ENCODE assay signal across 8 cellular contexts in the genomic region with DNA sequence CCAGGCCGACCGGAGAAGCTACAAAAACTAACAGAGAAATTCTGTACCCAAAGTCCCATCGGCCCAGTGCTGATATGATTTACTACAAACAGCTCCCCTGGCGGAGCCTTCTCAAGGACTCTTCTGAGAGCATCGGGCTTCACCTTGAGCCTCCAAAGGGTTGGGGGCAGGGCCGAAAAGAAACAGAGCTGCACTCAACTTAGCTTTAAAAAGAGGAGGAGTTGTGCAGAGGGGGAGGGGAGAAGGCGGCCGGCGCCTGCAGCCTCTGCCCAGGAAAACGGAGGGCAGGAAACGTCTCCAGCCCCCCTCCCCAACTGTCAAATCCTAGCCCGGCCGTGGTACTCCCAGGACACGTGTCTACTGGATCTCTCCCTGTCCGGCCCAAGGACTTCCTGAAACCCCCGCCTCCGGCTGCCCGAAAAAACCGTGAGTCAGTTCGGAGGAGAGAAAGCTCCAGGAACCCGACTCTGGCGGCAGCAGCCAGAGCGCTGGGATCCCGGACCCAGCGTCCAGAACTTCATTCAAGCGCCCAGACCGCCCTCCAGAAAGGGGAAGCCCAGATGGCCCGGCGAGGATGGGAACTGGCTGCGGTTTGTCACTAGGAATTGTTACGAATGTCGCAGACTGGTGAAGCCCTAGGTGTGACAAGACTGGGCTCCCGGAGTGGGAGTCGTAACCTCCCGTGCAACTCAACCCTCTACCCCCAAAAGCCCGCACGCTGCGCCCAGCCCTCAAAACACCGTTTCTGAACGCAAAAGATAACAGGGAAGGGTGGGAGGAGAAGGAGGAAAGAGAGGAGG. TPM values are rescaled to one million over a fixed set of nuclear protein-coding genes. Genes with fewer than 3 reads are reported as not detected.
DNase-seq lines count a peak whose midpoint lies in the region; ATAC-seq and TF ChIP-seq lines count a peak whose summit lies in the region.

No MANE protein-coding gene starts in this region.

- H3K36me3 ChIP-seq in BLaER1, result no peaks in the 10 kb centered on the region
- H3K36me3 ChIP-seq in Loucy (ENCODE audit: insufficient read depth, low read length), result no peaks in the 10 kb centered on the region

- H3K27me3 Mint-ChIP-seq in activated CD8-positive, alpha-beta T cell treated with anti-CD3 and anti-CD28 coated beads, Interleukin-2, amount 10 ng/mL, durations not matched to agents 7 days and 5 days (ENCODE audit: low read depth), result peaks cover 42% of the 10 kb centered on the region
- H3K27me3 Mint-ChIP-seq in nephron progenitor cell (ENCODE audit: low read depth, poor library complexity), result no peaks in the 10 kb centered on the region

- no peaks in the 10 kb centered on the region for H3K9me2 ChIP-seq in Loucy (replicated peaks; ENCODE audit: low read depth, low read length)

- peak overlapping the region; percentile 96 for H3K4me2 ChIP-seq in BLaER1
- H3K4me2 ChIP-seq in Loucy (ENCODE audit: low read depth, low read length, poor library complexity, severe bottlenecking), result peak overlapping the region; percentile 89

- TF ChIP-seq CTCF in Loucy (conservative IDR thresholded peaks at IDR 0.05; ENCODE audit: low read length), result peak; percentile 53
- TF ChIP-seq CTCF in foreskin keratinocyte (conservative IDR thresholded peaks at IDR 0.05), result peak; percentile 56
- no peak for TF ChIP-seq CTCF in nephron progenitor cell (IDR thresholded peaks at IDR 0.05)

- peaks cover 18% of the 10 kb centered on the region for H3K4me1 ChIP-seq in BLaER1
- H3K4me1 ChIP-seq in Loucy (ENCODE audit: insufficient read depth, low read length, poor library complexity, severe bottlenecking), result no peaks in the 10 kb centered on the region
- H3K4me1 ChIP-seq in foreskin keratinocyte, result peaks cover 6% of the 10 kb centered on the region

- H3F3A ChIP-seq in Loucy (ENCODE audit: low read depth), result no peaks in the 10 kb centered on the region

- no peaks in the 10 kb centered on the region for H3K79me2 ChIP-seq in Loucy (ENCODE audit: insufficient read depth, low read length)

- H4K20me1 ChIP-seq in BLaER1 (no peaks in the 10 kb centered on the region), Loucy (ENCODE audit: insufficient read depth, low read length, poor library complexity, severe bottlenecking) (no peaks in the 10 kb centered on the region)

- H3K9me3 Mint-ChIP-seq in activated CD8-positive, alpha-beta T cell treated with anti-CD3 and anti-CD28 coated beads, Interleukin-2, amount 10 ng/mL, durations not matched to agents 7 days and 5 days (ENCODE audit: insufficient read depth), result no peaks in the 10 kb centered on the region
- H3K9me3 Mint-ChIP-seq in nephron progenitor cell, result no peaks in the 10 kb centered on the region

- peak overlapping the region; percentile 25 for H3K4me3 Mint-ChIP-seq in activated CD8-positive, alpha-beta T cell treated with anti-CD3 and anti-CD28 coated beads, Interleukin-2, amount 10 ng/mL, durations not matched to agents 7 days and 5 days
- H3K4me3 Mint-ChIP-seq in nephron progenitor cell, result peak overlapping the region; percentile 89

- H2AFZ ChIP-seq in Loucy (ENCODE audit: low read length), result peak overlapping the region; percentile 94

- H3K4me1 Mint-ChIP-seq in activated CD8-positive, alpha-beta T cell treated with anti-CD3 and anti-CD28 coated beads, Interleukin-2, amount 10 ng/mL, durations not matched to agents 7 days and 5 days (ENCODE audit: low read depth), result peaks cover 10% of the 10 kb centered on the region
- H3K4me1 Mint-ChIP-seq in nephron progenitor cell, result peaks cover 51% of the 10 kb centered on the region

- H3K36me3 Mint-ChIP-seq in activated CD8-positive, alpha-beta T cell treated with anti-CD3 and anti-CD28 coated beads, Interleukin-2, amount 10 ng/mL, durations not matched to agents 7 days and 5 days (ENCODE audit: low read depth), result no peaks in the 10 kb centered on the region
- no peaks in the 10 kb centered on the region for H3K36me3 Mint-ChIP-seq in nephron progenitor cell (ENCODE audit: low read depth)

- CTCF ChIA-PET in activated CD8-positive, alpha-beta T cell treated with anti-CD3 and anti-CD28 coated beads, Interleukin-2, amount 10 ng/mL, durations not matched to agents 7 days and 5 days (lab: Charles Lee), result no interaction called here

- H3K9me3 ChIP-seq in BLaER1, result no peaks in the 10 kb centered on the region
- no peaks in the 10 kb centered on the region for H3K9me3 ChIP-seq in Loucy (ENCODE audit: insufficient read depth, low read depth, low read length)

- POLR2A ChIA-PET in activated CD8-positive, alpha-beta T cell treated with anti-CD3 and anti-CD28 coated beads, Interleukin-2, amount 10 ng/mL, durations not matched to agents 7 days and 5 days (lab: Charles Lee), result interaction anchor here (0.6 kb wide), 1 partner anchor 252 kb away, joined by 3 read pairs; no protein-coding TSS in a partner anchor

- H3K27me3 ChIP-seq in BLaER1, result peaks cover 4% of the 10 kb centered on the region; the same call in 1 of the 2 replicates
- peaks cover 8% of the 10 kb centered on the region for H3K27me3 ChIP-seq in Loucy (ENCODE audit: insufficient read depth, low read length, poor library complexity, severe bottlenecking)
- H3K27me3 ChIP-seq in foreskin keratinocyte, result no peaks in the 10 kb centered on the region

- no peak overlapping the region for H3K27ac Mint-ChIP-seq in activated CD8-positive, alpha-beta T cell treated with anti-CD3 and anti-CD28 coated beads, Interleukin-2, amount 10 ng/mL, durations not matched to agents 7 days and 5 days
- H3K27ac Mint-ChIP-seq in nephron progenitor cell, result peak overlapping the region; percentile 97

- peak; percentile 61 for ATAC-seq in GM18858 (IDR thresholded peaks at IDR 0.05; ENCODE audit: unreplicated experiment)
- peak; percentile 53 for ATAC-seq in activated CD8-positive, alpha-beta T cell treated with anti-CD3 and anti-CD28 coated beads, Interleukin-2, amount 10 ng/mL, durations not matched to agents 7 days and 5 days
- peak; percentile 81 for ATAC-seq in foreskin keratinocyte
- no peak for ATAC-seq in HG03439 (IDR thresholded peaks at IDR 0.05; ENCODE audit: unreplicated experiment)

- peak; percentile 23 for DNase-seq in activated CD8-positive, alpha-beta T cell treated with anti-CD3 and anti-CD28 coated beads, Interleukin-2, amount 10 ng/mL, durations not matched to agents 7 days and 5 days
- DNase-seq in foreskin keratinocyte (peak; percentile 59 to 80), nephron progenitor cell (peak; percentile 84), SHP77 treated with DMSO at 0.1 percent for 48 hours (lab: John Stamatoyannopoulos, UW) (no peak)

- H3K9ac ChIP-seq in BLaER1, result peak overlapping the region; percentile 75
- peak overlapping the region; percentile 57 for H3K9ac ChIP-seq in Loucy (ENCODE audit: low read depth, low read length, poor library complexity, severe bottlenecking)

- peak overlapping the region; percentile 76 for H3K4me3 ChIP-seq in BLaER1
- peak overlapping the region; percentile 82 for H3K4me3 ChIP-seq in Loucy (ENCODE audit: low read length, poor library complexity, severe bottlenecking)

- H3K27ac ChIP-seq in BLaER1, result peak overlapping the region; percentile 53
- peak overlapping the region; percentile 15 for H3K27ac ChIP-seq in foreskin keratinocyte

RNA-seq across cellular contexts. Expression of a gene that starts 1.0 kb away (rescaled TPM):
- total RNA-seq in activated CD8-positive, alpha-beta T cell treated with anti-CD3 and anti-CD28 coated beads, Interleukin-2, amount 10 ng/mL, durations not matched to agents 7 days and 5 days, result not detected
- 0.27 and 0.49 TPM in 2 replicates for total RNA-seq in foreskin keratinocyte
- polyA plus RNA-seq in foreskin keratinocyte, result 0.04 and 0.09 TPM in 2 replicates
